ENCODE assay signal across 9 cellular contexts in genomic region chr13:30111810-30112209, GRCh38.
A peak's percentile ranks its signal among the peaks of the same experiment; 100 is the strongest.
DNase-seq lines count a peak whose midpoint lies in the region; ATAC-seq and TF ChIP-seq lines count a peak whose summit lies in the region.
"Had no signal": no experiment of that assay in that cellular context is flagged by ENCODE, and none has a peak within 500 bp of the region (broad histone marks: within the 10 kb centered on the region; RNA-seq: fewer than 3 reads in every experiment).

No MANE protein-coding gene starts in this region.

- H3K36me3 ChIP-seq in cardiac muscle cell (no peaks in the 10 kb centered on the region), heart left ventricle (no peaks in the 10 kb centered on the region), smooth muscle cell (ENCODE audit: low read depth) (no peaks in the 10 kb centered on the region), prostate gland (no peaks in the 10 kb centered on the region)

- peaks cover 28% of the 10 kb centered on the region for H3K4me1 ChIP-seq in cardiac muscle cell (ENCODE audit: low read depth)
- H3K4me1 ChIP-seq in heart left ventricle = peaks cover 0 to 26% (median 12%) of the 10 kb centered on the region in 12 donors
- H3K4me1 ChIP-seq in smooth muscle cell (ENCODE audit: low read depth) = peaks cover 24% of the 10 kb centered on the region
- peaks cover 2% of the 10 kb centered on the region for H3K4me1 ChIP-seq in prostate gland (replicated peaks)

- H4K20me1 ChIP-seq in smooth muscle cell (ENCODE audit: low read depth) = no peaks in the 10 kb centered on the region

- 87 to 94% (median 91%) methylated on average over 5 of the region's 5 CpGs for WGBS in heart left ventricle, 4 donors
- 78% methylated on average over 5 of the region's 5 CpGs for WGBS in smooth muscle cell (ENCODE audit: low lambda C conversion rate)
- WGBS in prostate gland = 96% methylated on average over 5 of the region's 5 CpGs

- H3K27ac ChIP-seq in cardiac muscle cell (no peak overlapping the region), heart left ventricle (no peak overlapping the region), smooth muscle cell (ENCODE audit: low read depth) (no peak overlapping the region), prostate gland (no peak overlapping the region)

- H3K9me3 ChIP-seq in cardiac muscle cell (ENCODE audit: low read depth) = no peaks in the 10 kb centered on the region
- no peaks in the 10 kb centered on the region for H3K9me3 ChIP-seq in heart left ventricle
- H3K9me3 ChIP-seq in smooth muscle cell (replicated peaks; ENCODE audit: low read depth) = no peaks in the 10 kb centered on the region
- H3K9me3 ChIP-seq in prostate gland = no peaks in the 10 kb centered on the region

- no peaks in the 10 kb centered on the region for H3K27me3 ChIP-seq in cardiac muscle cell
- no peaks in the 10 kb centered on the region for H3K27me3 ChIP-seq in heart left ventricle
- H3K27me3 ChIP-seq in smooth muscle cell (ENCODE audit: low read depth) = no peaks in the 10 kb centered on the region
- H3K27me3 ChIP-seq in prostate gland (replicated peaks; ENCODE audit: insufficient read depth) = no peaks in the 10 kb centered on the region

- H3K4me2 ChIP-seq in smooth muscle cell = no peak overlapping the region

- ATAC-seq in heart left ventricle (no peak), GM21367 (IDR thresholded peaks at IDR 0.05; ENCODE audit: unreplicated experiment) (no peak)

- no peaks in the 10 kb centered on the region for H3K79me2 ChIP-seq in smooth muscle cell (ENCODE audit: low read depth)

- DNase-seq in cardiac muscle cell (ENCODE audit: low read depth in 1 of 2, low spot score in 1 of 2) = no peak
- DNase-seq in heart left ventricle = no peak
- peak; percentile 22 for DNase-seq in MV-4-11 (lab: John Stamatoyannopoulos, UW)
- no peak for DNase-seq in cardiac fibroblast (ENCODE audit: low read depth in 2 of 2)
- DNase-seq in smooth muscle cell (lab: John Stamatoyannopoulos, UW; ENCODE audit: unreplicated experiment) = no peak
- no peak for DNase-seq in activated T-cell treated with anti-CD3 and anti-CD28 coated beads for 4 hours
- DNase-seq in prostate gland (ENCODE audit: low spot score) = no peak
- DNase-seq: stimulated activated CD4-positive, alpha-beta T cell treated with anti-CD3 and anti-CD28 coated beads, Interleukin-1b, Interleukin-23, amount 100 ng/mL, for 48 hours had no signal

- no peak overlapping the region for H2AFZ ChIP-seq in smooth muscle cell (ENCODE audit: low read depth)

- TF ChIP-seq CTCF in cardiac muscle cell (IDR thresholded peaks at IDR 0.05; ENCODE audit: low read depth, low read length) (peak; percentile 10), heart left ventricle (IDR thresholded peaks at IDR 0.05) (no peak), cardiac fibroblast (IDR thresholded peaks at IDR 0.05; ENCODE audit: low read depth, low read length) (peak; percentile 37), smooth muscle cell (IDR thresholded peaks at IDR 0.05; ENCODE audit: borderline replicate concordance, insufficient read depth, poor library complexity, severe bottlenecking) (peak; percentile 27), prostate gland (IDR thresholded peaks at IDR 0.05) (no peak)

- intact Hi-C loops in heart left ventricle (cut with DNase I) (loop anchor here (2.0 to 10.0 kb wide), 12 partner anchors 177 to 605 kb away; partner anchors contain the start of genes SLC7A1 (in 1 of the 10) and UBL3 (in 1 of the 10)), prostate gland (cut with DNase I) (loop anchor here (2.0 to 10.0 kb wide), 5 partner anchors 187 to 1457 kb away; partner anchors contain the start of genes POMP and SLC7A1)

- H3K9ac ChIP-seq in smooth muscle cell (ENCODE audit: low read depth) = no peak overlapping the region

- H3F3A ChIP-seq in smooth muscle cell (ENCODE audit: low read depth) = peaks cover 18% of the 10 kb centered on the region

- H3K4me3 ChIP-seq in cardiac muscle cell (no peak overlapping the region), heart left ventricle (no peak overlapping the region), cardiac fibroblast (replicated peaks in 1 of 2; ENCODE audit: low read depth in 2 of 2, low read length in 2 of 2) (no peak overlapping the region), smooth muscle cell (no peak overlapping the region), prostate gland (no peak overlapping the region)

- TF ChIP-seq POLR2A in heart left ventricle (IDR thresholded peaks at IDR 0.05) (no peak), prostate gland (IDR thresholded peaks at IDR 0.05) (no peak)

Comparison
In these comparisons a context has a peak if more than half of its experiments do, and no peak if none do; other contexts are left out.
1. CTCF ChIP-seq: peak in cardiac muscle cell (single experiment), cardiac fibroblast (single experiment) and smooth muscle cell (single experiment); none in heart left ventricle (0 of 12) and prostate gland (0 of 4).